8 cellular contexts compared by ENCODE assay signal in genomic region chr5:76547242-76547890, GRCh38.
A peak's percentile ranks its signal among the peaks of the same experiment; 100 is the strongest.
DNase-seq lines count a peak whose midpoint lies in the region; ATAC-seq and TF ChIP-seq lines count a peak whose summit lies in the region.

No MANE protein-coding gene starts in this region.

- peak; percentile 11 for DNase-seq in activated T-helper 9 cell treated with anti-CD3 and anti-CD28 coated beads, Interleukin-2, amount 50 U/mL, for 16 hours (ENCODE audit: low read depth)
- DNase-seq in SW 1271 (lab: John Stamatoyannopoulos, UW) (no peak), DMS53 (lab: John Stamatoyannopoulos, UW) (no peak), OCI-M2 (lab: John Stamatoyannopoulos, UW; ENCODE audit: unreplicated experiment) (no peak)

- H3K9me2 ChIP-seq in DOHH2 (replicated peaks; ENCODE audit: control insufficient read depth, low read length) = no peaks in the 10 kb centered on the region

- no peak for TF ChIP-seq CTCF in DOHH2 (IDR thresholded peaks at IDR 0.05; ENCODE audit: low read depth, low read length, poor library complexity, severe bottlenecking)

- 0 out of 2 replicates have a peak, but pooled peaks cover 2% of the 10 kb centered on the region for H3F3A ChIP-seq in DOHH2 (ENCODE audit: control insufficient read depth, insufficient read depth)

- H3K27ac ChIP-seq in DOHH2 (ENCODE audit: low read depth, low read length) (peak overlapping the region; percentile 42), KOPT-K1 (ENCODE audit: low read depth, low read length, poor library complexity, severe bottlenecking) (peak overlapping the region; percentile 81), muscle layer of duodenum (ENCODE audit: low read length) (peak overlapping the region; percentile 84)

- H3K4me2 ChIP-seq in DOHH2 (ENCODE audit: low read length) = peak overlapping the region; percentile 72

- peak; percentile 63 for ATAC-seq in GM21528 (IDR thresholded peaks at IDR 0.05; ENCODE audit: low FRiP score, unreplicated experiment)

- H3K36me3 ChIP-seq in DOHH2 (ENCODE audit: control insufficient read depth, low read length) (no peaks in the 10 kb centered on the region), KOPT-K1 (ENCODE audit: insufficient read depth, low read length) (no peaks in the 10 kb centered on the region), muscle layer of duodenum (ENCODE audit: control insufficient read depth in 1 of 2, insufficient read depth in 2 of 2, low read length in 2 of 2) (no peaks in the 10 kb centered on the region)

- H3K4me1 ChIP-seq in DOHH2 (ENCODE audit: control insufficient read depth, low read length) (peaks cover 40% of the 10 kb centered on the region), muscle layer of duodenum (ENCODE audit: control insufficient read depth in 1 of 2, insufficient read depth in 2 of 2, low read length in 2 of 2) (peaks cover 6 to 25% of the 10 kb centered on the region in 2 donors)

- H4K20me1 ChIP-seq in DOHH2 (ENCODE audit: control insufficient read depth, insufficient read depth, low read depth, low read length) = no peaks in the 10 kb centered on the region

- H3K9me3 ChIP-seq in DOHH2 (ENCODE audit: control insufficient read depth, insufficient read depth, low read length) (no peaks in the 10 kb centered on the region), KOPT-K1 (ENCODE audit: insufficient read depth, low read length, poor library complexity, severe bottlenecking) (no peaks in the 10 kb centered on the region), muscle layer of duodenum (ENCODE audit: control insufficient read depth in 1 of 2, low read length in 2 of 2) (no peaks in the 10 kb centered on the region)

- peaks cover 41% of the 10 kb centered on the region for H3K79me2 ChIP-seq in DOHH2 (ENCODE audit: control insufficient read depth, low read length)

- no peaks in the 10 kb centered on the region for H3K27me3 ChIP-seq in DOHH2 (ENCODE audit: control insufficient read depth, low read length)
- H3K27me3 ChIP-seq in muscle layer of duodenum (ENCODE audit: low read depth, low read length) = no peaks in the 10 kb centered on the region

- H3K4me3 ChIP-seq in DOHH2 (ENCODE audit: low read length) (peak overlapping the region; percentile 52), muscle layer of duodenum (ENCODE audit: low read depth in 1 of 2, low read length in 2 of 2) (peak overlapping the region in 1 of 2 donors; percentile 1)
